ENCODE assay signal across 9 cellular contexts in genomic region chr22:44931766-44932165, GRCh38.
"Had no signal": no experiment of that assay in that cellular context is flagged by ENCODE, and none has a peak within 500 bp of the region (broad histone marks: within the 10 kb centered on the region; RNA-seq: fewer than 3 reads in every experiment).

No MANE protein-coding gene starts in this region.

- H3K9me3 ChIP-seq: heart right ventricle, ovary had no signal

- H3K27me3 ChIP-seq: heart right ventricle, ovary had no signal

- H3K27me3 Mint-ChIP-seq: naive thymus-derived CD4-positive, alpha-beta T cell had no signal

- H3K36me3 Mint-ChIP-seq: naive thymus-derived CD4-positive, alpha-beta T cell had no signal

- DNase-seq: effector CD4-positive, alpha-beta T cell; naive thymus-derived CD4-positive, alpha-beta T cell; stimulated activated CD4-positive, alpha-beta T cell treated with anti-CD3 and anti-CD28 coated beads, Interleukin-2, amount 100 ng/mL, for 48 hours; stimulated activated naive CD4-positive, alpha-beta T cell treated with Interleukin-2 at 50 U/mL for 16 hours; trophoblast cell had no signal

- H3K36me3 ChIP-seq: heart right ventricle, ovary had no signal

- ATAC-seq: naive thymus-derived CD4-positive, alpha-beta T cell had no signal

- H3K4me3 ChIP-seq: coronary artery, ovary, smooth muscle cell had no signal

- H3K27ac Mint-ChIP-seq: naive thymus-derived CD4-positive, alpha-beta T cell had no signal

- H3K4me1 Mint-ChIP-seq: naive thymus-derived CD4-positive, alpha-beta T cell had no signal

- H3K27ac ChIP-seq: coronary artery, ovary had no signal
